Comparison of ENCODE assay signal across 22 cellular contexts in the genomic region with DNA sequence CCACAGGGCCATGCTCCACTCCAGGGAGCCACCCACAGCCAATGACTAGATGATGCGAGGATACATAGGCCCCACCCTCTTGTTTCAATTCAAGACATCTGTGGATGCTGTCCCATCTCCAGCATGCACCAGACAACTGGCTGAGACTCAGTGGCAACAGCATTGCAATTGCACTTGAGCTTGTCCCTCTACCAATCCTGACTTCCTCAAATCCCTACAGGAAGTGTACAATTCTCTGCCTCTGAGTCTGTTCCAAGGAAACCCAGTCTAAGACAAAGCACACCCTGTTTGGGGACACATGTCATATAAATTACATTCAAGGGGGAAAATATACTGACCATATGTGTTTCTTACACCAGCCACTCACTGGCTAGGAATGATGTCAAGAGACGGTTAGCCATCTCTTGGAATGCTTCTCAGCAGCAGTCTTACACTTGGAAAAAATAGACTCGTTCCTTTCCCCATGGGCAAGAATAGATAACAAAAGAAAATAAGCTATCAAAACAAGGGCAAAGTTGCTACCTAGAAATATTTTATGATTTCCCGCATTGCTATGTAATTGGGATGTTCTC.
"Had no signal": no experiment of that assay in that cellular context is flagged by ENCODE, and none has a peak within 500 bp of the region (broad histone marks: within the 10 kb centered on the region; RNA-seq: fewer than 3 reads in every experiment).

No MANE protein-coding gene starts in this region.

- H3K9me3 ChIP-seq: colonic mucosa, gastrocnemius medialis, heart right ventricle, right atrium auricular region, sigmoid colon, stomach, thoracic aorta, transverse colon had no signal

- ATAC-seq: gastrocnemius medialis; heart right ventricle; naive thymus-derived CD4-positive, alpha-beta T cell had no signal

- H3K27me3 ChIP-seq: colonic mucosa, gastrocnemius medialis, right atrium auricular region, sigmoid colon, stomach, transverse colon had no signal

- DNase-seq: colonic mucosa; effector CD4-positive, alpha-beta T cell; endodermal cell; erythroblast; gastrocnemius medialis; heart right ventricle; hypothalamus; kidney glomerular epithelial cell; naive thymus-derived CD4-positive, alpha-beta T cell; nephron progenitor cell; posterior cingulate gyrus; sigmoid colon; small intestine; stimulated activated CD4-positive, alpha-beta T cell treated with anti-CD3 and anti-CD28 coated beads, Interleukin-12 subunit alpha, Interleukin-12 subunit beta, amount 100 ng/mL, for 4 hours; stimulated activated naive CD4-positive, alpha-beta T cell; stomach; substantia nigra; transverse colon had no signal

- H3K4me1 ChIP-seq: colonic mucosa, gastrocnemius medialis, heart right ventricle, right atrium auricular region, sigmoid colon, stomach, transverse colon had no signal

- FAIRE-seq: endothelial cell of umbilical vein, islet of Langerhans, small intestine had no signal

- H3K27ac ChIP-seq: colonic mucosa, gastrocnemius medialis, heart right ventricle, right atrium auricular region, sigmoid colon, stomach, thoracic aorta, transverse colon had no signal

- H3K36me3 ChIP-seq: colonic mucosa, gastrocnemius medialis, heart right ventricle, right atrium auricular region, sigmoid colon, stomach, thoracic aorta, transverse colon had no signal

- H3K4me3 ChIP-seq: colonic mucosa, gastrocnemius medialis, heart right ventricle, right atrium auricular region, sigmoid colon, stomach, thoracic aorta, transverse colon had no signal
